1 cellular context compared by ENCODE assay signal in genomic region chr22:37624017-37624365, GRCh38.
TF ChIP-seq lines count a peak whose summit lies in the region.

No MANE protein-coding gene starts in this region.

TF ChIP-seq in HepG2, 621 proteins besides CTCF, POLR2A, EP300 and RAD21:
- TF ChIP-seq SMC3 (IDR thresholded peaks at IDR 0.05; ENCODE audit: low read length) (no peak), PLSCR1 (CRISPR knock-in tag; IDR thresholded peaks at IDR 0.05; ENCODE audit: borderline replicate concordance) (no peak), SMARCC2 (IDR thresholded peaks at IDR 0.05) (no peak), CENPBD1 (CRISPR knock-in tag; IDR thresholded peaks at IDR 0.05; ENCODE audit: borderline replicate concordance, low read depth) (no peak), SPEN (CRISPR knock-in tag; IDR thresholded peaks at IDR 0.05; ENCODE audit: low read depth) (no peak)
TF ChIP-seq in HepG2: peak in this region for 0.
